Comparison of ENCODE assay signal across 1 cellular context in the genomic region with DNA sequence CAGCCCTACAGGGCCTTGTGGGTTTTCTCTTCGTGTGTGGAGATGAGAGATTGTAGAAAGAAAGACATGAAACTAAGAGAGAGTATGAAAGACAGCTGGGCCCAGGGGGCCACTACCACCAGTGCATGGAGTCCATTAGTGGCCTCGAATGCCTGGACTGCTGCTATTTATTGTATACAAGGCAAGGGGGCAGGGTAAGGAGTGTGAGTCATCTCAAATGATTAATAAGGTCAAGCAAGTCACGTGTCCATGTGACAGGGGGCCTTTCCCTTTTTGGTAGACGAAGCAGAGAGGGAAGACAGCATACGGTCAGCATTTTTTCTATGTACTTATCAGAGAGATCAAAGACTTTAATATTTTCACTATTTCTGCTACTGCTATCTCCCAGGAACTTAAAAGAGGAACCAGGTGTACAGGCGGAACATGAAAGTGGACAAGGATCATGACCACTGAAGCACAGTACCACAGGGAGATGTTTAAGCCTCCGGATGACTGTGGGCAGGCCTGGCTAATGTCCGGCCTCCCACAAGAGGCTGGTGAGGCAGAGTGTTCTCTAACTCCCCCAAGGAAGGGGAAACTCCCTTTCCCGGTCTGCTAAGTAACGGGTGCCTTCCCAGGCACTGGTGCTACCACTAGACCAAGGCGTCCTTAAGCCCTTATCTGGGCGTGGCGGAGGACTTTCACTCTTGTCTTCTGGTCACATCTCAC.
TF ChIP-seq lines count a peak whose summit lies in the region.

No MANE protein-coding gene starts in this region.

TF ChIP-seq in HepG2, 621 proteins besides CTCF, POLR2A, EP300 and RAD21 (continued from another document and continues in another):
- TF ChIP-seq DZIP1 (CRISPR knock-in tag; IDR thresholded peaks at IDR 0.05) (no peak), KDM6A (CRISPR knock-in tag; IDR thresholded peaks at IDR 0.05; ENCODE audit: low read depth) (no peak), ZBTB7A (CRISPR knock-in tag; IDR thresholded peaks at IDR 0.05) (no peak), MYC (CRISPR knock-in tag; IDR thresholded peaks at IDR 0.05; ENCODE audit: borderline replicate concordance) (no peak), ZNF746 (CRISPR knock-in tag; IDR thresholded peaks at IDR 0.05) (no peak), ZKSCAN8 (CRISPR knock-in tag; IDR thresholded peaks at IDR 0.05; ENCODE audit: borderline replicate concordance) (no peak), ZMYM4 (CRISPR knock-in tag; IDR thresholded peaks at IDR 0.05) (no peak), RFXAP (CRISPR knock-in tag; IDR thresholded peaks at IDR 0.05; ENCODE audit: borderline replicate concordance) (no peak), PHF8 (CRISPR knock-in tag; IDR thresholded peaks at IDR 0.05) (no peak), FLYWCH1 (CRISPR knock-in tag; IDR thresholded peaks at IDR 0.05) (no peak), MBNL3 (CRISPR knock-in tag; conservative IDR thresholded peaks at IDR 0.05) (no peak), SIX4 (CRISPR knock-in tag; IDR thresholded peaks at IDR 0.05) (no peak), ATM (IDR thresholded peaks at IDR 0.05; ENCODE audit: borderline replicate concordance) (no peak), ATF7-NPFF (CRISPR knock-in tag; IDR thresholded peaks at IDR 0.05; ENCODE audit: low read depth) (no peak), ZNF329 (CRISPR knock-in tag; IDR thresholded peaks at IDR 0.05; ENCODE audit: low read depth) (no peak), WIZ (CRISPR knock-in tag; IDR thresholded peaks at IDR 0.05) (no peak), ZNF704 (CRISPR knock-in tag; IDR thresholded peaks at IDR 0.05; ENCODE audit: borderline replicate concordance) (no peak), SALL1 (CRISPR knock-in tag; IDR thresholded peaks at IDR 0.05) (0 out of 2 replicates have a peak, but pooled peaks have one; percentile 30), HOXA7 (CRISPR knock-in tag; IDR thresholded peaks at IDR 0.05) (no peak), SRSF4 (IDR thresholded peaks at IDR 0.05; ENCODE audit: low read depth, low read length, poor library complexity, severe bottlenecking) (no peak), HCFC1 (IDR thresholded peaks at IDR 0.05; ENCODE audit: low read depth, low read length) (no peak), KDM5A (IDR thresholded peaks at IDR 0.05; ENCODE audit: borderline replicate concordance, low read length) (no peak), PRDM10 (CRISPR knock-in tag; IDR thresholded peaks at IDR 0.05; ENCODE audit: low read depth) (peak; percentile 49; the same call in 1 of the 2 replicates), ZNF232 (CRISPR knock-in tag; IDR thresholded peaks at IDR 0.05; ENCODE audit: borderline replicate concordance) (no peak), POGZ (CRISPR knock-in tag; IDR thresholded peaks at IDR 0.05) (no peak), PHF20 (CRISPR knock-in tag; IDR thresholded peaks at IDR 0.05) (no peak), GABPB1 (CRISPR knock-in tag; IDR thresholded peaks at IDR 0.05) (no peak), ZMAT3 (CRISPR knock-in tag; conservative IDR thresholded peaks at IDR 0.05) (no peak), ISL2 (CRISPR knock-in tag; IDR thresholded peaks at IDR 0.05) (0 out of 2 replicates have a peak, but pooled peaks have one; percentile 39), IKZF1 (IDR thresholded peaks at IDR 0.05) (no peak), GPN1 (CRISPR knock-in tag; IDR thresholded peaks at IDR 0.05; ENCODE audit: borderline replicate concordance) (no peak)
- TF ChIP-seq, protein P1, sequence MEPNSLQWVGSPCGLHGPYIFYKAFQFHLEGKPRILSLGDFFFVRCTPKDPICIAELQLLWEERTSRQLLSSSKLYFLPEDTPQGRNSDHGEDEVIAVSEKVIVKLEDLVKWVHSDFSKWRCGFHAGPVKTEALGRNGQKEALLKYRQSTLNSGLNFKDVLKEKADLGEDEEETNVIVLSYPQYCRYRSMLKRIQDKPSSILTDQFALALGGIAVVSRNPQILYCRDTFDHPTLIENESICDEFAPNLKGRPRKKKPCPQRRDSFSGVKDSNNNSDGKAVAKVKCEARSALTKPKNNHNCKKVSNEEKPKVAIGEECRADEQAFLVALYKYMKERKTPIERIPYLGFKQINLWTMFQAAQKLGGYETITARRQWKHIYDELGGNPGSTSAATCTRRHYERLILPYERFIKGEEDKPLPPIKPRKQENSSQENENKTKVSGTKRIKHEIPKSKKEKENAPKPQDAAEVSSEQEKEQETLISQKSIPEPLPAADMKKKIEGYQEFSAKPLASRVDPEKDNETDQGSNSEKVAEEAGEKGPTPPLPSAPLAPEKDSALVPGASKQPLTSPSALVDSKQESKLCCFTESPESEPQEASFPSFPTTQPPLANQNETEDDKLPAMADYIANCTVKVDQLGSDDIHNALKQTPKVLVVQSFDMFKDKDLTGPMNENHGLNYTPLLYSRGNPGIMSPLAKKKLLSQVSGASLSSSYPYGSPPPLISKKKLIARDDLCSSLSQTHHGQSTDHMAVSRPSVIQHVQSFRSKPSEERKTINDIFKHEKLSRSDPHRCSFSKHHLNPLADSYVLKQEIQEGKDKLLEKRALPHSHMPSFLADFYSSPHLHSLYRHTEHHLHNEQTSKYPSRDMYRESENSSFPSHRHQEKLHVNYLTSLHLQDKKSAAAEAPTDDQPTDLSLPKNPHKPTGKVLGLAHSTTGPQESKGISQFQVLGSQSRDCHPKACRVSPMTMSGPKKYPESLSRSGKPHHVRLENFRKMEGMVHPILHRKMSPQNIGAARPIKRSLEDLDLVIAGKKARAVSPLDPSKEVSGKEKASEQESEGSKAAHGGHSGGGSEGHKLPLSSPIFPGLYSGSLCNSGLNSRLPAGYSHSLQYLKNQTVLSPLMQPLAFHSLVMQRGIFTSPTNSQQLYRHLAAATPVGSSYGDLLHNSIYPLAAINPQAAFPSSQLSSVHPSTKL (CRISPR knock-in tag; IDR thresholded peaks at IDR 0.05): peak; percentile 70
- TF ChIP-seq, protein P2, sequence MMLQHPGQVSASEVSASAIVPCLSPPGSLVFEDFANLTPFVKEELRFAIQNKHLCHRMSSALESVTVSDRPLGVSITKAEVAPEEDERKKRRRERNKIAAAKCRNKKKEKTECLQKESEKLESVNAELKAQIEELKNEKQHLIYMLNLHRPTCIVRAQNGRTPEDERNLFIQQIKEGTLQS (CRISPR knock-in tag; IDR thresholded peaks at IDR 0.05): peak; percentile 64
- TF ChIP-seq, protein P3, sequence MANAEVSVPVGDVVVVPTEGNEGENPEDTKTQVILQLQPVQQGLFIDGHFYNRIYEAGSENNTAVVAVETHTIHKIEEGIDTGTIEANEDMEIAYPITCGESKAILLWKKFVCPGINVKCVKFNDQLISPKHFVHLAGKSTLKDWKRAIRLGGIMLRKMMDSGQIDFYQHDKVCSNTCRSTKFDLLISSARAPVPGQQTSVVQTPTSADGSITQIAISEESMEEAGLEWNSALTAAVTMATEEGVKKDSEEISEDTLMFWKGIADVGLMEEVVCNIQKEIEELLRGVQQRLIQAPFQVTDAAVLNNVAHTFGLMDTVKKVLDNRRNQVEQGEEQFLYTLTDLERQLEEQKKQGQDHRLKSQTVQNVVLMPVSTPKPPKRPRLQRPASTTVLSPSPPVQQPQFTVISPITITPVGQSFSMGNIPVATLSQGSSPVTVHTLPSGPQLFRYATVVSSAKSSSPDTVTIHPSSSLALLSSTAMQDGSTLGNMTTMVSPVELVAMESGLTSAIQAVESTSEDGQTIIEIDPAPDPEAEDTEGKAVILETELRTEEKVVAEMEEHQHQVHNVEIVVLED (CRISPR knock-in tag; IDR thresholded peaks at IDR 0.05; ENCODE audit: borderline replicate concordance): no peak
- TF ChIP-seq, protein P4, sequence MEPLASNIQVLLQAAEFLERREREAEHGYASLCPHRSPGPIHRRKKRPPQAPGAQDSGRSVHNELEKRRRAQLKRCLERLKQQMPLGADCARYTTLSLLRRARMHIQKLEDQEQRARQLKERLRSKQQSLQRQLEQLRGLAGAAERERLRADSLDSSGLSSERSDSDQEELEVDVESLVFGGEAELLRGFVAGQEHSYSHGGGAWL (CRISPR knock-in tag; IDR thresholded peaks at IDR 0.05): no peak
- TF ChIP-seq, protein P5, sequence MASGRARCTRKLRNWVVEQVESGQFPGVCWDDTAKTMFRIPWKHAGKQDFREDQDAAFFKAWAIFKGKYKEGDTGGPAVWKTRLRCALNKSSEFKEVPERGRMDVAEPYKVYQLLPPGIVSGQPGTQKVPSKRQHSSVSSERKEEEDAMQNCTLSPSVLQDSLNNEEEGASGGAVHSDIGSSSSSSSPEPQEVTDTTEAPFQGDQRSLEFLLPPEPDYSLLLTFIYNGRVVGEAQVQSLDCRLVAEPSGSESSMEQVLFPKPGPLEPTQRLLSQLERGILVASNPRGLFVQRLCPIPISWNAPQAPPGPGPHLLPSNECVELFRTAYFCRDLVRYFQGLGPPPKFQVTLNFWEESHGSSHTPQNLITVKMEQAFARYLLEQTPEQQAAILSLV (CRISPR knock-in tag; IDR thresholded peaks at IDR 0.05; ENCODE audit: borderline replicate concordance): no peak
- TF ChIP-seq, protein P6, sequence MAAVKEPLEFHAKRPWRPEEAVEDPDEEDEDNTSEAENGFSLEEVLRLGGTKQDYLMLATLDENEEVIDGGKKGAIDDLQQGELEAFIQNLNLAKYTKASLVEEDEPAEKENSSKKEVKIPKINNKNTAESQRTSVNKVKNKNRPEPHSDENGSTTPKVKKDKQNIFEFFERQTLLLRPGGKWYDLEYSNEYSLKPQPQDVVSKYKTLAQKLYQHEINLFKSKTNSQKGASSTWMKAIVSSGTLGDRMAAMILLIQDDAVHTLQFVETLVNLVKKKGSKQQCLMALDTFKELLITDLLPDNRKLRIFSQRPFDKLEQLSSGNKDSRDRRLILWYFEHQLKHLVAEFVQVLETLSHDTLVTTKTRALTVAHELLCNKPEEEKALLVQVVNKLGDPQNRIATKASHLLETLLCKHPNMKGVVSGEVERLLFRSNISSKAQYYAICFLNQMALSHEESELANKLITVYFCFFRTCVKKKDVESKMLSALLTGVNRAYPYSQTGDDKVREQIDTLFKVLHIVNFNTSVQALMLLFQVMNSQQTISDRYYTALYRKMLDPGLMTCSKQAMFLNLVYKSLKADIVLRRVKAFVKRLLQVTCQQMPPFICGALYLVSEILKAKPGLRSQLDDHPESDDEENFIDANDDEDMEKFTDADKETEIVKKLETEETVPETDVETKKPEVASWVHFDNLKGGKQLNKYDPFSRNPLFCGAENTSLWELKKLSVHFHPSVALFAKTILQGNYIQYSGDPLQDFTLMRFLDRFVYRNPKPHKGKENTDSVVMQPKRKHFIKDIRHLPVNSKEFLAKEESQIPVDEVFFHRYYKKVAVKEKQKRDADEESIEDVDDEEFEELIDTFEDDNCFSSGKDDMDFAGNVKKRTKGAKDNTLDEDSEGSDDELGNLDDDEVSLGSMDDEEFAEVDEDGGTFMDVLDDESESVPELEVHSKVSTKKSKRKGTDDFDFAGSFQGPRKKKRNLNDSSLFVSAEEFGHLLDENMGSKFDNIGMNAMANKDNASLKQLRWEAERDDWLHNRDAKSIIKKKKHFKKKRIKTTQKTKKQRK (IDR thresholded peaks at IDR 0.05; ENCODE audit: low read length): no peak
